ENCODE assay signal across 17 cellular contexts in the genomic region with DNA sequence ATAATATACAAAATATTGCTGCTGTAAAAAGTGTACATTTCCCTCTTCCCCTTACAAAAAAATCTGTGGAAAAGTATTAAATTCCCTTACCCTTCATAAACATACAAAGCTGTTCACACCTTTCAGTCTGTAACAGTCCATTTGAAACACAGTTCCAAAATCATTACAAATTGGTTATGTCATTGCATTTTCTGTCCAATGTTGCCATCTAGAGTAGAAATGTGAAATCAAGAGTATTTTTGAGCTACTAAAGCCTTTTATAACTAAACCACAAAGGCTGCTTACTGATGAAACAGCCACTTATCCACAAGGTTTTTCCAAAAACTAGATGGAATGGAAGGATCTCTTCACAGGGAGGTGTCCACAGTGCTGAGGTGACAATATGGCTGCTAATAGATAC.
A peak's percentile ranks its signal among the peaks of the same experiment; 100 is the strongest.
DNase-seq lines count a peak whose midpoint lies in the region; ATAC-seq and TF ChIP-seq lines count a peak whose summit lies in the region.
"Had no signal": no experiment of that assay in that cellular context is flagged by ENCODE, and none has a peak within 500 bp of the region (broad histone marks: within the 10 kb centered on the region; RNA-seq: fewer than 3 reads in every experiment).

No MANE protein-coding gene starts in this region.

- intact Hi-C loops in natural killer cell (cut with micrococcal nuclease) = no loop called here

- DNase-seq in activated CD8-positive, alpha-beta memory T cell treated with anti-CD3 and anti-CD28 coated beads, Interleukin-2, amount 10 ng/mL, durations not matched to agents 7 days and 5 days = no peak
- DNase-seq in activated CD8-positive, alpha-beta memory T cell treated with anti-CD3 and anti-CD28 coated beads for 24 hours = no peak
- DNase-seq in NCI-H1694 treated with DMSO at 0.1 percent for 48 hours (lab: John Stamatoyannopoulos, UW) = peak; percentile 8
- peak; percentile 2 to 9 for DNase-seq in dermis microvascular lymphatic vessel endothelial cell (ENCODE audit: low read depth in 2 of 2)
- peak; percentile 71 for DNase-seq in superior temporal gyrus (ENCODE audit: extremely low spot score)
- no peak for DNase-seq in NCI-H2029 (lab: John Stamatoyannopoulos, UW)
- DNase-seq in natural killer cell = no peak
- DNase-seq: activated CD4-positive, alpha-beta T cell treated with anti-CD3 and anti-CD28 coated beads for 1 hour; BE2C; GF-D8; naive thymus-derived CD8-positive, alpha-beta T cell; NCI-H226; SHP77 treated with DMSO at 0.1 percent for 48 hours; upper lobe of right lung had no signal

- ATAC-seq in activated CD8-positive, alpha-beta memory T cell treated with anti-CD3 and anti-CD28 coated beads, Interleukin-2, amount 10 ng/mL, durations not matched to agents 7 days and 5 days = no peak
- ATAC-seq in GM21423 (IDR thresholded peaks at IDR 0.05; ENCODE audit: unreplicated experiment) = no peak
- no peak for ATAC-seq in natural killer cell
- ATAC-seq: activated T-helper 17 cell treated with anti-CD3 and anti-CD28 coated beads, Interleukin-2, amount 50 U/mL, for 72 hours; GM23338; naive thymus-derived CD8-positive, alpha-beta T cell; upper lobe of right lung had no signal

- CTCF ChIA-PET in activated CD8-positive, alpha-beta memory T cell treated with anti-CD3 and anti-CD28 coated beads, Interleukin-2, amount 10 ng/mL, durations not matched to agents 7 days and 5 days (lab: Charles Lee) = no interaction called here

- H3K4me3 Mint-ChIP-seq in activated CD8-positive, alpha-beta memory T cell treated with anti-CD3 and anti-CD28 coated beads, Interleukin-2, amount 10 ng/mL, durations not matched to agents 7 days and 5 days = no peak overlapping the region
- H3K4me3 Mint-ChIP-seq in natural killer cell = no peak overlapping the region
- H3K4me3 Mint-ChIP-seq: activated T-helper 17 cell treated with anti-CD3 and anti-CD28 coated beads, Interleukin-2, amount 50 U/mL, for 72 hours; GM23338; naive thymus-derived CD8-positive, alpha-beta T cell had no signal

- H3K27ac Mint-ChIP-seq in activated CD8-positive, alpha-beta memory T cell treated with anti-CD3 and anti-CD28 coated beads, Interleukin-2, amount 10 ng/mL, durations not matched to agents 7 days and 5 days = peak overlapping the region; percentile 24
- H3K27ac Mint-ChIP-seq in natural killer cell = no peak overlapping the region
- H3K27ac Mint-ChIP-seq: activated T-helper 17 cell treated with anti-CD3 and anti-CD28 coated beads, Interleukin-2, amount 50 U/mL, for 72 hours; GM23338 had no signal

- TF ChIP-seq CTCF in natural killer cell (IDR thresholded peaks at IDR 0.05) = no peak

- H3K27me3 Mint-ChIP-seq in activated CD8-positive, alpha-beta memory T cell treated with anti-CD3 and anti-CD28 coated beads, Interleukin-2, amount 10 ng/mL, durations not matched to agents 7 days and 5 days = no peaks in the 10 kb centered on the region
- H3K27me3 Mint-ChIP-seq in natural killer cell (ENCODE audit: low read depth in 2 of 2) = no peaks in the 10 kb centered on the region
- H3K27me3 Mint-ChIP-seq: activated T-helper 17 cell treated with anti-CD3 and anti-CD28 coated beads, Interleukin-2, amount 50 U/mL, for 72 hours; naive thymus-derived CD8-positive, alpha-beta T cell had no signal

- no peaks in the 10 kb centered on the region for H3K9me3 Mint-ChIP-seq in activated CD8-positive, alpha-beta memory T cell treated with anti-CD3 and anti-CD28 coated beads, Interleukin-2, amount 10 ng/mL, durations not matched to agents 7 days and 5 days (ENCODE audit: low read depth)
- no peaks in the 10 kb centered on the region for H3K9me3 Mint-ChIP-seq in natural killer cell
- H3K9me3 Mint-ChIP-seq: GM23338 had no signal

- H3K4me1 Mint-ChIP-seq in activated CD8-positive, alpha-beta memory T cell treated with anti-CD3 and anti-CD28 coated beads, Interleukin-2, amount 10 ng/mL, durations not matched to agents 7 days and 5 days = peaks cover 1% of the 10 kb centered on the region
- peaks cover 4 to 12% of the 10 kb centered on the region in 2 donors for H3K4me1 Mint-ChIP-seq in natural killer cell

- peaks cover 49% of the 10 kb centered on the region for H3K36me3 Mint-ChIP-seq in activated CD8-positive, alpha-beta memory T cell treated with anti-CD3 and anti-CD28 coated beads, Interleukin-2, amount 10 ng/mL, durations not matched to agents 7 days and 5 days
- H3K36me3 Mint-ChIP-seq in natural killer cell = peaks cover 26% of the 10 kb centered on the region

Comparison
In these comparisons a context has a peak if more than half of its experiments do, and no peak if none do; other contexts are left out.
1. DNase-seq: peak in NCI-H1694 treated with DMSO at 0.1 percent for 48 hours (single experiment), dermis microvascular lymphatic vessel endothelial cell (2 of 2) and superior temporal gyrus (single experiment); none in activated CD8-positive, alpha-beta memory T cell treated with anti-CD3 and anti-CD28 coated beads, Interleukin-2, amount 10 ng/mL, durations not matched to agents 7 days and 5 days (single experiment), activated CD8-positive, alpha-beta memory T cell treated with anti-CD3 and anti-CD28 coated beads for 24 hours (single experiment), NCI-H2029 (single experiment) and natural killer cell (single experiment).